8 cellular contexts compared by ENCODE assay signal in genomic region chr6:89371849-89372505, GRCh38. TPM values are rescaled to one million over a fixed set of nuclear protein-coding genes. Genes with fewer than 3 reads are reported as not detected.
A peak's percentile ranks its signal among the peaks of the same experiment; 100 is the strongest.
DNase-seq lines count a peak whose midpoint lies in the region; ATAC-seq and TF ChIP-seq lines count a peak whose summit lies in the region.

No MANE protein-coding gene starts in this region.

- intact Hi-C loops in ascending aorta (cut with DNase I): loop anchor here (2.0 to 5.0 kb wide), 4 partner anchors 39 to 390 kb away; no protein-coding TSS in a partner anchor

- no peaks in the 10 kb centered on the region for H3K27me3 ChIP-seq in ascending aorta

- DNase-seq in NCI-H1092 treated with DMSO at 0.1 percent for 48 hours (lab: John Stamatoyannopoulos, UW) (peak; percentile 27), NCI-H1092 (lab: John Stamatoyannopoulos, UW) (no peak), NCI-H1105 treated with DMSO at 0.1 percent for 48 hours (lab: John Stamatoyannopoulos, UW) (peak; percentile 56), T1000 (lab: John Stamatoyannopoulos, UW) (peak; percentile 17), ascending aorta (ENCODE audit: low spot score in 2 of 2) (peak; percentile 18 to 86), hypothalamus (lab: John Stamatoyannopoulos, UW) (peak in 50 of 51 donors; percentile 10 to 92 (median 70))
- DNase-seq in stimulated activated CD4-positive, alpha-beta T cell treated with anti-CD3 and anti-CD28 coated beads, Interleukin-12 subunit alpha, Interleukin-12 subunit beta, amount 100 ng/mL, for 4 hours: peak; percentile 72

- no peaks in the 10 kb centered on the region for H3K9me3 ChIP-seq in ascending aorta

- H3K36me3 ChIP-seq in ascending aorta: no peaks in the 10 kb centered on the region

- H3K4me1 ChIP-seq in ascending aorta: peaks cover 0 to 5% of the 10 kb centered on the region in 2 donors

- ATAC-seq in HG02642 (IDR thresholded peaks at IDR 0.05; ENCODE audit: poor library complexity, unreplicated experiment): peak; percentile 76

- no peak overlapping the region for H3K27ac ChIP-seq in ascending aorta

- H3K4me3 ChIP-seq in ascending aorta: no peak overlapping the region

- peak; percentile 82 to 91 (median 82) for TF ChIP-seq CTCF in ascending aorta (IDR thresholded peaks at IDR 0.05)

RNA-seq across cellular contexts. Expression of gene UBE2J1, which starts 19.5 kb away (rescaled TPM):
- total RNA-seq in ascending aorta: 29.5 TPM

RNA-seq across cellular contexts. Expression of gene RRAGD, which starts 40.1 kb away (rescaled TPM):
- total RNA-seq in ascending aorta: 9.2 TPM

RNA-seq across cellular contexts. Expression of gene GABRR2, which starts 56.9 kb away (rescaled TPM):
- total RNA-seq in ascending aorta: 0.32 TPM
